ENCODE assay signal across 9 cellular contexts in genomic region chr22:20299736-20300136, GRCh38. TPM values are rescaled to one million over a fixed set of nuclear protein-coding genes. Genes with fewer than 3 reads are reported as not detected.
DNase-seq lines count a peak whose midpoint lies in the region; ATAC-seq, FAIRE-seq and TF ChIP-seq lines count a peak whose summit lies in the region.
"Had no signal": no experiment of that assay in that cellular context is flagged by ENCODE, and none has a peak within 500 bp of the region (broad histone marks: within the 10 kb centered on the region; RNA-seq: fewer than 3 reads in every experiment).

No MANE protein-coding gene starts in this region.

- peak; percentile 28; the same call in 1 of the 2 replicates for TF ChIP-seq POLR2A in A549 (IDR thresholded peaks at IDR 0.05; ENCODE audit: low read length)

- H3K9me3 ChIP-seq in A549: no peaks in the 10 kb centered on the region
- no peaks in the 10 kb centered on the region for H3K9me3 ChIP-seq in RWPE2 (ENCODE audit: severe bottlenecking)

- in situ Hi-C loops in GM13977 (cut with MboI; ENCODE audit: low pct_unique_long_range_greater_than_20kb, low sequenced_read_pairs, unreplicated experiment): loop anchor here (10.0 to 25.0 kb wide), 2 partner anchors 145 to 337 kb away; partner anchors contain the start of gene CCDC188

- TF ChIP-seq CTCF in A549 (IDR thresholded peaks at IDR 0.05): no peak
- TF ChIP-seq CTCF in RWPE2 (IDR thresholded peaks at IDR 0.05; ENCODE audit: poor library complexity, severe bottlenecking): no peak
- no peak for TF ChIP-seq CTCF in omental fat pad (IDR thresholded peaks at IDR 0.05)
- no peak for TF ChIP-seq CTCF in GM13977 (IDR thresholded peaks at IDR 0.05; ENCODE audit: extremely low read depth, insufficient read depth, missing control alignments)

- H3K4me1 ChIP-seq in A549: no peaks in the 10 kb centered on the region
- H3K4me1 ChIP-seq in RWPE2 (ENCODE audit: insufficient read depth, poor library complexity, severe bottlenecking): no peaks in the 10 kb centered on the region

- H3K27ac ChIP-seq in A549: peak overlapping the region in 1 of 2 experiments; percentile 83; a peak in 4 of 6 replicates
- no peak overlapping the region for H3K27ac ChIP-seq in RWPE2 (ENCODE audit: poor library complexity, severe bottlenecking)

- WGBS in A549 (ENCODE audit: missing lambda C conversion rate): no CpG with 5 or more reads among the region's 54 CpGs

- peak overlapping the region; percentile 80 for H3K4me2 ChIP-seq in A549

- H3K27me3 ChIP-seq in RWPE2 (ENCODE audit: insufficient read depth, poor library complexity, severe bottlenecking): no peaks in the 10 kb centered on the region

- H3K4me3 ChIP-seq in A549 (peak overlapping the region; percentile 72), RWPE2 (ENCODE audit: severe bottlenecking) (peak overlapping the region; percentile 37)

- POLR2A ChIA-PET in A549 (lab: Yijun Ruan, JAX): no interaction called here

- no peak for FAIRE-seq in A549 (lab: Jason Lieb, UNC)
- FAIRE-seq: frontal cortex had no signal

- CTCF ChIA-PET in A549 (lab: Yijun Ruan, JAX): interaction anchor here (1.5 kb wide), 1 partner anchor 17 kb away, joined by 4 read pairs; no protein-coding TSS in a partner anchor

- TF ChIP-seq RAD21 in A549 (conservative IDR thresholded peaks at IDR 0.05 in 1 of 2, IDR thresholded peaks at IDR 0.05 in 1 of 2): no peak

- H3K36me3 ChIP-seq in RWPE2 (ENCODE audit: low read depth): no peaks in the 10 kb centered on the region

- ATAC-seq in A549 (peak; percentile 46 to 57; a peak in 4 of 6 replicates), GM19455 (IDR thresholded peaks at IDR 0.05; ENCODE audit: unreplicated experiment) (peak; percentile 12), RWPE2 (ENCODE audit: low read depth) (peak; percentile 39), esophagus mucosa (peak; percentile 14), omental fat pad (ENCODE audit: low FRiP score) (peak; percentile 58), GM18861 (IDR thresholded peaks at IDR 0.05; ENCODE audit: unreplicated experiment) (no peak)

- DNase-seq in A549 (ENCODE audit: low read depth in 1 of 2, low spot score in 1 of 2) (no peak), RWPE2 (ENCODE audit: low spot score) (no peak), omental fat pad (ENCODE audit: low spot score) (no peak), GM13977 (ENCODE audit: low spot score) (no peak)
- DNase-seq in activated effector memory CD4-positive, alpha-beta T cell treated with anti-CD3 and anti-CD28 coated beads, Interleukin-2, amount 50 U/mL, for 16 hours: no peak

- TF ChIP-seq EP300 in A549 (IDR thresholded peaks at IDR 0.05): no peak

TF ChIP-seq in A549, 52 proteins besides CTCF, POLR2A, EP300 and RAD21:
- TF ChIP-seq REST (IDR thresholded peaks at IDR 0.05) (no peak), ZFP36 (IDR thresholded peaks at IDR 0.05; ENCODE audit: borderline replicate concordance, partially characterized antibody) (no peak), NPAS2 (CRISPR knock-in tag; IDR thresholded peaks at IDR 0.05; ENCODE audit: borderline replicate concordance) (no peak), FOSB (CRISPR knock-in tag; IDR thresholded peaks at IDR 0.05) (no peak), ZNF302 (CRISPR knock-in tag; IDR thresholded peaks at IDR 0.05) (no peak), KDM1A (IDR thresholded peaks at IDR 0.05; ENCODE audit: low read depth) (no peak), CBX2 (IDR thresholded peaks at IDR 0.05; ENCODE audit: borderline replicate concordance, low read depth) (no peak), HOXA7 (CRISPR knock-in tag; IDR thresholded peaks at IDR 0.05) (no peak), SREBF2 (IDR thresholded peaks at IDR 0.05) (no peak), HOXB13 (CRISPR knock-in tag; IDR thresholded peaks at IDR 0.05; ENCODE audit: low read depth) (no peak), CHD2 (IDR thresholded peaks at IDR 0.05; ENCODE audit: low read length, partially characterized antibody) (no peak)
- TF ChIP-seq, protein P1, sequence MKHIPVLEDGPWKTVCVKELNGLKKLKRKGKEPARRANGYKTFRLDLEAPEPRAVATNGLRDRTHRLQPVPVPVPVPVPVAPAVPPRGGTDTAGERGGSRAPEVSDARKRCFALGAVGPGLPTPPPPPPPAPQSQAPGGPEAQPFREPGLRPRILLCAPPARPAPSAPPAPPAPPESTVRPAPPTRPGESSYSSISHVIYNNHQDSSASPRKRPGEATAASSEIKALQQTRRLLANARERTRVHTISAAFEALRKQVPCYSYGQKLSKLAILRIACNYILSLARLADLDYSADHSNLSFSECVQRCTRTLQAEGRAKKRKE (CRISPR knock-in tag; IDR thresholded peaks at IDR 0.05; ENCODE audit: low read depth): no peak
- TF ChIP-seq, protein P2, sequence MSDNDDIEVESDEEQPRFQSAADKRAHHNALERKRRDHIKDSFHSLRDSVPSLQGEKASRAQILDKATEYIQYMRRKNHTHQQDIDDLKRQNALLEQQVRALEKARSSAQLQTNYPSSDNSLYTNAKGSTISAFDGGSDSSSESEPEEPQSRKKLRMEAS (IDR thresholded peaks at IDR 0.05): no peak; the same call in none of the 2 replicates
- TF ChIP-seq, protein P3, sequence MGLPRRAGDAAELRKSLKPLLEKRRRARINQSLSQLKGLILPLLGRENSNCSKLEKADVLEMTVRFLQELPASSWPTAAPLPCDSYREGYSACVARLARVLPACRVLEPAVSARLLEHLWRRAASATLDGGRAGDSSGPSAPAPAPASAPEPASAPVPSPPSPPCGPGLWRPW (IDR thresholded peaks at IDR 0.05): no peak

RNA-seq across cellular contexts. Expression of gene DGCR6L, which starts 20.1 kb away (rescaled TPM):
- polyA plus RNA-seq in A549 (2011; rRNA removed) (15.5 and 17.9 TPM in 2 replicates), A549 (2017; fragmentation: RNase III; extraction: RNeasy Plus Mini Kit Qiagen cat#74134 plus additional on column Dnase treatment) (23.1 to 27.0 TPM (median 26.1 TPM) in 3 replicates)
- polyA plus RNA-seq in A549 (2012; cell fraction: cytosol; rRNA removed): 40.4 and 47.6 TPM in 2 replicates
- polyA plus RNA-seq in A549 (2012; cell fraction: nucleus; rRNA removed): 28.0 and 33.9 TPM in 2 replicates
- polyA minus RNA-seq in A549 (2011; rRNA and poly(A)+ RNA removed): 6.4 and 9.4 TPM in 2 replicates
- total RNA-seq in esophagus mucosa (34.8 TPM), omental fat pad (10 to 100 TPM; 29.7 to 67.6 (median 45.0) TPM)

RNA-seq across cellular contexts. Expression of gene RTN4R, which starts 31.6 kb away (rescaled TPM):
- polyA plus RNA-seq in A549 (2011; rRNA removed) (1.0 and 1.2 TPM in 2 replicates), A549 (2017; fragmentation: RNase III; extraction: RNeasy Plus Mini Kit Qiagen cat#74134 plus additional on column Dnase treatment) (2.1 to 2.8 TPM (median 2.7 TPM) in 3 replicates)
- polyA plus RNA-seq in A549 (2012; cell fraction: cytosol; rRNA removed): 3.8 and 7.5 TPM in 2 replicates
- polyA plus RNA-seq in A549 (2012; cell fraction: nucleus; rRNA removed): 4.4 and 10.4 TPM in 2 replicates
- 0.62 and 1.0 TPM in 2 replicates for polyA minus RNA-seq in A549 (2011; rRNA and poly(A)+ RNA removed)
- total RNA-seq in esophagus mucosa (3.9 TPM), omental fat pad (1 to 10 TPM in 2 of 4 donors, under 1 TPM in 2; 0.25 to 2.3 (median 1.3) TPM)
